2 cellular contexts compared by ENCODE assay signal in the genomic region with DNA sequence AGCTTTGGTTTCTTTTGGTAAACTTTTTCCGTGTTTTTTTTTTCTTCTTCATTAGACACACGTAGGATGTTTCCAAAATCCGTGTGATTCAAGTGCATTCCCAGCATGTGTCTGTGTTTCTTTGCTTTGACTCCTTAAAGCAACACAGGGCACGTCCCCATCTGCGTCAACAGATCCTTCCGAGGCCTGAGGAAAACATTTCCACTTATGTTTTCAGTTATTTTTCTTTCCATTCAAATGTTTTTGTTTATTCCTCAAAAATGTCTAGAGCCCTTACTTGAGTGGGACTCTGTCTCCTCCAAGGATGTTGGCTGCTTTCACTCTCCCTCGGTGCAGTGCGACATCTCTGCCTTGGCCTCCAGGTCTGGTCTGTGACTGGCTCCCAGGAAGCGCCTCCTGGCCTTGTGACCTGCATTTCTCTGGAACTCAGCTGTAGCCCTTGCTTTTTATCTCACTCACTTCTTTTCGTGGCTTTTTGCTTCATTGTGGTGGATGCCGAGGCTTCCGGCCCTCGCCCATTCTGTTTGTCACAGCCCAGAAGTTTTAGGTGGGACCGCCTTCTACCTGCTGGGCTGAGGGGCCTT.
TF ChIP-seq lines count a peak whose summit lies in the region.

No MANE protein-coding gene starts in this region.

TF ChIP-seq in SK-N-SH, 30 proteins besides CTCF, POLR2A, EP300 and RAD21 (continued from another document):
- TF ChIP-seq, protein P1, sequence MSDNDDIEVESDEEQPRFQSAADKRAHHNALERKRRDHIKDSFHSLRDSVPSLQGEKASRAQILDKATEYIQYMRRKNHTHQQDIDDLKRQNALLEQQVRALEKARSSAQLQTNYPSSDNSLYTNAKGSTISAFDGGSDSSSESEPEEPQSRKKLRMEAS (IDR thresholded peaks at IDR 0.05; ENCODE audit: low read depth): no peak
- TF ChIP-seq, protein P2, sequence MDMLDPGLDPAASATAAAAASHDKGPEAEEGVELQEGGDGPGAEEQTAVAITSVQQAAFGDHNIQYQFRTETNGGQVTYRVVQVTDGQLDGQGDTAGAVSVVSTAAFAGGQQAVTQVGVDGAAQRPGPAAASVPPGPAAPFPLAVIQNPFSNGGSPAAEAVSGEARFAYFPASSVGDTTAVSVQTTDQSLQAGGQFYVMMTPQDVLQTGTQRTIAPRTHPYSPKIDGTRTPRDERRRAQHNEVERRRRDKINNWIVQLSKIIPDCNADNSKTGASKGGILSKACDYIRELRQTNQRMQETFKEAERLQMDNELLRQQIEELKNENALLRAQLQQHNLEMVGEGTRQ (IDR thresholded peaks at IDR 0.05; ENCODE audit: borderline replicate concordance, low read depth, low read length): no peak
- TF ChIP-seq NFIC (IDR thresholded peaks at IDR 0.05; ENCODE audit: borderline replicate concordance) (no peak), JUND (IDR thresholded peaks at IDR 0.05) (no peak), RCOR1 (IDR thresholded peaks at IDR 0.05; ENCODE audit: low read length) (no peak), TCF12 (IDR thresholded peaks at IDR 0.05) (no peak), ELF1 (IDR thresholded peaks at IDR 0.05) (no peak)
- TF ChIP-seq, protein P3, sequence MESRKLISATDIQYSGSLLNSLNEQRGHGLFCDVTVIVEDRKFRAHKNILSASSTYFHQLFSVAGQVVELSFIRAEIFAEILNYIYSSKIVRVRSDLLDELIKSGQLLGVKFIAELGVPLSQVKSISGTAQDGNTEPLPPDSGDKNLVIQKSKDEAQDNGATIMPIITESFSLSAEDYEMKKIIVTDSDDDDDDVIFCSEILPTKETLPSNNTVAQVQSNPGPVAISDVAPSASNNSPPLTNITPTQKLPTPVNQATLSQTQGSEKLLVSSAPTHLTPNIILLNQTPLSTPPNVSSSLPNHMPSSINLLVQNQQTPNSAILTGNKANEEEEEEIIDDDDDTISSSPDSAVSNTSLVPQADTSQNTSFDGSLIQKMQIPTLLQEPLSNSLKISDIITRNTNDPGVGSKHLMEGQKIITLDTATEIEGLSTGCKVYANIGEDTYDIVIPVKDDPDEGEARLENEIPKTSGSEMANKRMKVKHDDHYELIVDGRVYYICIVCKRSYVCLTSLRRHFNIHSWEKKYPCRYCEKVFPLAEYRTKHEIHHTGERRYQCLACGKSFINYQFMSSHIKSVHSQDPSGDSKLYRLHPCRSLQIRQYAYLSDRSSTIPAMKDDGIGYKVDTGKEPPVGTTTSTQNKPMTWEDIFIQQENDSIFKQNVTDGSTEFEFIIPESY (IDR thresholded peaks at IDR 0.05; ENCODE audit: borderline replicate concordance, low read depth): no peak
- TF ChIP-seq, protein P4, sequence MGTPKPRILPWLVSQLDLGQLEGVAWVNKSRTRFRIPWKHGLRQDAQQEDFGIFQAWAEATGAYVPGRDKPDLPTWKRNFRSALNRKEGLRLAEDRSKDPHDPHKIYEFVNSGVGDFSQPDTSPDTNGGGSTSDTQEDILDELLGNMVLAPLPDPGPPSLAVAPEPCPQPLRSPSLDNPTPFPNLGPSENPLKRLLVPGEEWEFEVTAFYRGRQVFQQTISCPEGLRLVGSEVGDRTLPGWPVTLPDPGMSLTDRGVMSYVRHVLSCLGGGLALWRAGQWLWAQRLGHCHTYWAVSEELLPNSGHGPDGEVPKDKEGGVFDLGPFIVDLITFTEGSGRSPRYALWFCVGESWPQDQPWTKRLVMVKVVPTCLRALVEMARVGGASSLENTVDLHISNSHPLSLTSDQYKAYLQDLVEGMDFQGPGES (IDR thresholded peaks at IDR 0.05; ENCODE audit: low read depth, low read length): no peak
- TF ChIP-seq, protein P5, sequence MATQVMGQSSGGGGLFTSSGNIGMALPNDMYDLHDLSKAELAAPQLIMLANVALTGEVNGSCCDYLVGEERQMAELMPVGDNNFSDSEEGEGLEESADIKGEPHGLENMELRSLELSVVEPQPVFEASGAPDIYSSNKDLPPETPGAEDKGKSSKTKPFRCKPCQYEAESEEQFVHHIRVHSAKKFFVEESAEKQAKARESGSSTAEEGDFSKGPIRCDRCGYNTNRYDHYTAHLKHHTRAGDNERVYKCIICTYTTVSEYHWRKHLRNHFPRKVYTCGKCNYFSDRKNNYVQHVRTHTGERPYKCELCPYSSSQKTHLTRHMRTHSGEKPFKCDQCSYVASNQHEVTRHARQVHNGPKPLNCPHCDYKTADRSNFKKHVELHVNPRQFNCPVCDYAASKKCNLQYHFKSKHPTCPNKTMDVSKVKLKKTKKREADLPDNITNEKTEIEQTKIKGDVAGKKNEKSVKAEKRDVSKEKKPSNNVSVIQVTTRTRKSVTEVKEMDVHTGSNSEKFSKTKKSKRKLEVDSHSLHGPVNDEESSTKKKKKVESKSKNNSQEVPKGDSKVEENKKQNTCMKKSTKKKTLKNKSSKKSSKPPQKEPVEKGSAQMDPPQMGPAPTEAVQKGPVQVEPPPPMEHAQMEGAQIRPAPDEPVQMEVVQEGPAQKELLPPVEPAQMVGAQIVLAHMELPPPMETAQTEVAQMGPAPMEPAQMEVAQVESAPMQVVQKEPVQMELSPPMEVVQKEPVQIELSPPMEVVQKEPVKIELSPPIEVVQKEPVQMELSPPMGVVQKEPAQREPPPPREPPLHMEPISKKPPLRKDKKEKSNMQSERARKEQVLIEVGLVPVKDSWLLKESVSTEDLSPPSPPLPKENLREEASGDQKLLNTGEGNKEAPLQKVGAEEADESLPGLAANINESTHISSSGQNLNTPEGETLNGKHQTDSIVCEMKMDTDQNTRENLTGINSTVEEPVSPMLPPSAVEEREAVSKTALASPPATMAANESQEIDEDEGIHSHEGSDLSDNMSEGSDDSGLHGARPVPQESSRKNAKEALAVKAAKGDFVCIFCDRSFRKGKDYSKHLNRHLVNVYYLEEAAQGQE (IDR thresholded peaks at IDR 0.05; ENCODE audit: low read depth, low read length): no peak
TF ChIP-seq in SK-N-SH: peak in this region for 0.

TF ChIP-seq in SK-N-SH treated with all-trans-retinoic acid at 6 μM for 48 hours, 23 proteins besides CTCF, POLR2A, EP300 and RAD21 (continued from another document):
- TF ChIP-seq, protein P6, sequence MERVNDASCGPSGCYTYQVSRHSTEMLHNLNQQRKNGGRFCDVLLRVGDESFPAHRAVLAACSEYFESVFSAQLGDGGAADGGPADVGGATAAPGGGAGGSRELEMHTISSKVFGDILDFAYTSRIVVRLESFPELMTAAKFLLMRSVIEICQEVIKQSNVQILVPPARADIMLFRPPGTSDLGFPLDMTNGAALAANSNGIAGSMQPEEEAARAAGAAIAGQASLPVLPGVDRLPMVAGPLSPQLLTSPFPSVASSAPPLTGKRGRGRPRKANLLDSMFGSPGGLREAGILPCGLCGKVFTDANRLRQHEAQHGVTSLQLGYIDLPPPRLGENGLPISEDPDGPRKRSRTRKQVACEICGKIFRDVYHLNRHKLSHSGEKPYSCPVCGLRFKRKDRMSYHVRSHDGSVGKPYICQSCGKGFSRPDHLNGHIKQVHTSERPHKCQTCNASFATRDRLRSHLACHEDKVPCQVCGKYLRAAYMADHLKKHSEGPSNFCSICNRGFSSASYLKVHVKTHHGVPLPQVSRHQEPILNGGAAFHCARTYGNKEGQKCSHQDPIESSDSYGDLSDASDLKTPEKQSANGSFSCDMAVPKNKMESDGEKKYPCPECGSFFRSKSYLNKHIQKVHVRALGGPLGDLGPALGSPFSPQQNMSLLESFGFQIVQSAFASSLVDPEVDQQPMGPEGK (CRISPR knock-in tag; IDR thresholded peaks at IDR 0.05; ENCODE audit: borderline replicate concordance): no peak
- TF ChIP-seq ZFP30 (CRISPR knock-in tag; IDR thresholded peaks at IDR 0.05) (no peak), PPARA (CRISPR knock-in tag; IDR thresholded peaks at IDR 0.05; ENCODE audit: borderline replicate concordance) (no peak)
- TF ChIP-seq, protein P7, sequence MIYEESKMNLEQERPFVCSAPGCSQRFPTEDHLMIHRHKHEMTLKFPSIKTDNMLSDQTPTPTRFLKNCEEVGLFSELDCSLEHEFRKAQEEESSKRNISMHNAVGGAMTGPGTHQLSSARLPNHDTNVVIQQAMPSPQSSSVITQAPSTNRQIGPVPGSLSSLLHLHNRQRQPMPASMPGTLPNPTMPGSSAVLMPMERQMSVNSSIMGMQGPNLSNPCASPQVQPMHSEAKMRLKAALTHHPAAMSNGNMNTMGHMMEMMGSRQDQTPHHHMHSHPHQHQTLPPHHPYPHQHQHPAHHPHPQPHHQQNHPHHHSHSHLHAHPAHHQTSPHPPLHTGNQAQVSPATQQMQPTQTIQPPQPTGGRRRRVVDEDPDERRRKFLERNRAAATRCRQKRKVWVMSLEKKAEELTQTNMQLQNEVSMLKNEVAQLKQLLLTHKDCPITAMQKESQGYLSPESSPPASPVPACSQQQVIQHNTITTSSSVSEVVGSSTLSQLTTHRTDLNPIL (CRISPR knock-in tag; IDR thresholded peaks at IDR 0.05; ENCODE audit: low read depth): no peak
